ENCODE assay signal across 8 cellular contexts in genomic region chrX:30735839-30736238, GRCh38.
A peak's percentile ranks its signal among the peaks of the same experiment; 100 is the strongest.
DNase-seq lines count a peak whose midpoint lies in the region; ATAC-seq, FAIRE-seq and TF ChIP-seq lines count a peak whose summit lies in the region.

No MANE protein-coding gene starts in this region.

- peak; percentile 78 for TF ChIP-seq CTCF in WERI-Rb-1 (IDR thresholded peaks at IDR 0.05; ENCODE audit: low read depth, low read length)
- TF ChIP-seq CTCF in bronchial epithelial cell (IDR thresholded peaks at IDR 0.05; ENCODE audit: insufficient read depth, low read length, severe bottlenecking) = peak; percentile 73
- peak; percentile 47 for TF ChIP-seq CTCF in liver (IDR thresholded peaks at IDR 0.05; ENCODE audit: low read depth, low read length, missing input control)

- TF ChIP-seq RAD21 in liver (IDR thresholded peaks at IDR 0.05) = peak; percentile 65 to 77

- no peaks in the 10 kb centered on the region for H3K36me3 ChIP-seq in WERI-Rb-1
- H3K36me3 ChIP-seq in bronchial epithelial cell (ENCODE audit: control insufficient read depth, insufficient read depth, low read length) = no peaks in the 10 kb centered on the region
- no peaks in the 10 kb centered on the region for H3K36me3 ChIP-seq in liver (ENCODE audit: control insufficient read depth in 4 of 4, insufficient read depth in 3 of 4, low read depth in 1 of 4, low read length in 3 of 4)

- no peak for TF ChIP-seq POLR2A in GM12891 (IDR thresholded peaks at IDR 0.05; ENCODE audit: low read depth, low read length)

- H3K27ac ChIP-seq in WERI-Rb-1 = no peak overlapping the region
- H3K27ac ChIP-seq in liver (ENCODE audit: low read depth in 1 of 2, low read length in 2 of 2) = no peak overlapping the region

- no peaks in the 10 kb centered on the region for H3K9me3 ChIP-seq in WERI-Rb-1 (ENCODE audit: severe bottlenecking)
- H3K9me3 ChIP-seq in liver (ENCODE audit: control insufficient read depth in 4 of 4, low read length in 3 of 4) = no peaks in the 10 kb centered on the region

- no peak overlapping the region for H3K9ac ChIP-seq in liver (ENCODE audit: low read depth in 1 of 2, low read length in 2 of 2)

- peaks cover 0 to 1% (median 0%) of the 10 kb centered on the region in 4 donors for H3K4me1 ChIP-seq in liver (ENCODE audit: control insufficient read depth in 4 of 4, insufficient read depth in 4 of 4, low read length in 3 of 4)

- 17% methylated on average over 6 of the region's 6 CpGs for WGBS in liver

- peak; percentile 38 for DNase-seq in 8988T
- DNase-seq in GM12891 (ENCODE audit: insufficient read length, low spot score) = no peak
- peak; percentile 37 for DNase-seq in NCI-H1694 treated with DMSO at 0.1 percent for 48 hours (lab: John Stamatoyannopoulos, UW)
- peak; percentile 62 for DNase-seq in WERI-Rb-1
- peak; percentile 50 for DNase-seq in bronchial epithelial cell (ENCODE audit: low read depth)
- peak; percentile 22 to 43 for DNase-seq in stimulated activated CD8-positive, alpha-beta memory T cell treated with anti-CD3 and anti-CD28 coated beads, Interleukin-2, amount 100 ng/mL, for 1 hour (ENCODE audit: low read depth in 2 of 2)

- H3K27me3 ChIP-seq in WERI-Rb-1 (ENCODE audit: insufficient read depth, low read depth, severe bottlenecking) (no peaks in the 10 kb centered on the region), bronchial epithelial cell (ENCODE audit: control insufficient read depth, insufficient read depth, low read length) (no peaks in the 10 kb centered on the region), liver (ENCODE audit: control insufficient read depth in 4 of 4, insufficient read depth in 4 of 4, low read length in 3 of 4) (no peaks in the 10 kb centered on the region)

- peak; percentile 55 for FAIRE-seq in GM12891 (lab: Jason Lieb, UNC)
- no peak for FAIRE-seq in bronchial epithelial cell (lab: Jason Lieb, UNC)

- peak; percentile 82 for ATAC-seq in HG02840 (IDR thresholded peaks at IDR 0.05; ENCODE audit: low FRiP score, unreplicated experiment)

- H3K4me3 ChIP-seq in WERI-Rb-1 (ENCODE audit: low read depth, low read length) (no peak overlapping the region), bronchial epithelial cell (ENCODE audit: low read depth, low read length) (no peak overlapping the region), liver (ENCODE audit: low read depth in 1 of 3, low read length in 3 of 3) (no peak overlapping the region)

TF ChIP-seq in GM12891, 5 proteins besides CTCF, POLR2A, EP300 and RAD21:
- TF ChIP-seq PAX5 (IDR thresholded peaks at IDR 0.05; ENCODE audit: insufficient read depth, low read length, severe bottlenecking) = no peak
- TF ChIP-seq SPI1 (IDR thresholded peaks at IDR 0.05; ENCODE audit: low read depth, low read length) = no peak
- TF ChIP-seq POLR2AphosphoS5 (IDR thresholded peaks at IDR 0.05; ENCODE audit: low read depth, low read length) = no peak

TF ChIP-seq in liver, 16 proteins besides CTCF, POLR2A, EP300 and RAD21:
- TF ChIP-seq YY1 (IDR thresholded peaks at IDR 0.05) = no peak
- TF ChIP-seq HNF4A (conservative IDR thresholded peaks at IDR 0.05) = peak in 1 of 2 donors; percentile 23
